ENCODE assay signal across 3 cellular contexts in the genomic region with DNA sequence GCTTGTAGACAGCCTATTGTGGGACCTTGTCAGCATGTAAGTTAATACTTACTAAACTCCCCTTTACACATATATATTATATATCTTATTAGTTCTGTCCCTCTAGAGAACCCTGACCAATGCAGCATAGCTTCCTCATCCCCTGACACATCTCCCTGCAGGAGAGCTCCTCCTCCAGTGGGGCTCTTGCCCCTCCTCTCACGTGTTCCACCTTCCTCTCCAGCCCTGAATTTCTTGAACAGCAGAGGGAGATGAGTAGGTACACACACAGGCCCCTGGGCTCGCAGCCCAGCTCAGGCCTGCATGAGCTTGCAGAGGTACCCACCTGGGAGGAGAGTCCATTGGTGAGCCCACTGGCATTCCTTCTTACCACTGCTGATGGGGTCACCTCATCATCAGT.
TF ChIP-seq lines count a peak whose summit lies in the region.

No MANE protein-coding gene starts in this region.

TF ChIP-seq in SK-N-SH treated with all-trans-retinoic acid at 6 μM for 48 hours, 23 proteins besides CTCF, POLR2A, EP300 and RAD21:
- TF ChIP-seq ISL1 (CRISPR knock-in tag; IDR thresholded peaks at IDR 0.05) (no peak), BACH2 (CRISPR knock-in tag; IDR thresholded peaks at IDR 0.05; ENCODE audit: borderline replicate concordance) (no peak), POU6F1 (CRISPR knock-in tag; IDR thresholded peaks at IDR 0.05; ENCODE audit: borderline replicate concordance, low read depth) (no peak), RARB (CRISPR knock-in tag; IDR thresholded peaks at IDR 0.05) (no peak)
- TF ChIP-seq, protein P1, sequence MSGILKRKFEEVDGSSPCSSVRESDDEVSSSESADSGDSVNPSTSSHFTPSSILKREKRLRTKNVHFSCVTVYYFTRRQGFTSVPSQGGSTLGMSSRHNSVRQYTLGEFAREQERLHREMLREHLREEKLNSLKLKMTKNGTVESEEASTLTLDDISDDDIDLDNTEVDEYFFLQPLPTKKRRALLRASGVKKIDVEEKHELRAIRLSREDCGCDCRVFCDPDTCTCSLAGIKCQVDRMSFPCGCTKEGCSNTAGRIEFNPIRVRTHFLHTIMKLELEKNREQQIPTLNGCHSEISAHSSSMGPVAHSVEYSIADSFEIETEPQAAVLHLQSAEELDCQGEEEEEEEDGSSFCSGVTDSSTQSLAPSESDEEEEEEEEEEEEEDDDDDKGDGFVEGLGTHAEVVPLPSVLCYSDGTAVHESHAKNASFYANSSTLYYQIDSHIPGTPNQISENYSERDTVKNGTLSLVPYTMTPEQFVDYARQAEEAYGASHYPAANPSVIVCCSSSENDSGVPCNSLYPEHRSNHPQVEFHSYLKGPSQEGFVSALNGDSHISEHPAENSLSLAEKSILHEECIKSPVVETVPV (CRISPR knock-in tag; IDR thresholded peaks at IDR 0.05): no peak

TF ChIP-seq in SK-N-SH, 30 proteins besides CTCF, POLR2A, EP300 and RAD21:
- no peak for TF ChIP-seq FOXJ3 (CRISPR knock-in tag; IDR thresholded peaks at IDR 0.05)
- TF ChIP-seq FOXM1 (IDR thresholded peaks at IDR 0.05; ENCODE audit: low read depth): no peak
- TF ChIP-seq ZBTB33 (IDR thresholded peaks at IDR 0.05; ENCODE audit: borderline replicate concordance, low read depth): no peak
- no peak for TF ChIP-seq JUND (IDR thresholded peaks at IDR 0.05)
- TF ChIP-seq SMC3 (IDR thresholded peaks at IDR 0.05; ENCODE audit: low read depth, low read length): no peak
- TF ChIP-seq GABPA (IDR thresholded peaks at IDR 0.05; ENCODE audit: low read depth): no peak
- TF ChIP-seq TEAD4 (IDR thresholded peaks at IDR 0.05; ENCODE audit: borderline replicate concordance, insufficient read depth): no peak
- TF ChIP-seq NRF1 (IDR thresholded peaks at IDR 0.05; ENCODE audit: low read depth, low read length): no peak
- TF ChIP-seq MAX (IDR thresholded peaks at IDR 0.05; ENCODE audit: low read depth): no peak
- TF ChIP-seq TCF12 (IDR thresholded peaks at IDR 0.05): no peak
- TF ChIP-seq, protein P2, sequence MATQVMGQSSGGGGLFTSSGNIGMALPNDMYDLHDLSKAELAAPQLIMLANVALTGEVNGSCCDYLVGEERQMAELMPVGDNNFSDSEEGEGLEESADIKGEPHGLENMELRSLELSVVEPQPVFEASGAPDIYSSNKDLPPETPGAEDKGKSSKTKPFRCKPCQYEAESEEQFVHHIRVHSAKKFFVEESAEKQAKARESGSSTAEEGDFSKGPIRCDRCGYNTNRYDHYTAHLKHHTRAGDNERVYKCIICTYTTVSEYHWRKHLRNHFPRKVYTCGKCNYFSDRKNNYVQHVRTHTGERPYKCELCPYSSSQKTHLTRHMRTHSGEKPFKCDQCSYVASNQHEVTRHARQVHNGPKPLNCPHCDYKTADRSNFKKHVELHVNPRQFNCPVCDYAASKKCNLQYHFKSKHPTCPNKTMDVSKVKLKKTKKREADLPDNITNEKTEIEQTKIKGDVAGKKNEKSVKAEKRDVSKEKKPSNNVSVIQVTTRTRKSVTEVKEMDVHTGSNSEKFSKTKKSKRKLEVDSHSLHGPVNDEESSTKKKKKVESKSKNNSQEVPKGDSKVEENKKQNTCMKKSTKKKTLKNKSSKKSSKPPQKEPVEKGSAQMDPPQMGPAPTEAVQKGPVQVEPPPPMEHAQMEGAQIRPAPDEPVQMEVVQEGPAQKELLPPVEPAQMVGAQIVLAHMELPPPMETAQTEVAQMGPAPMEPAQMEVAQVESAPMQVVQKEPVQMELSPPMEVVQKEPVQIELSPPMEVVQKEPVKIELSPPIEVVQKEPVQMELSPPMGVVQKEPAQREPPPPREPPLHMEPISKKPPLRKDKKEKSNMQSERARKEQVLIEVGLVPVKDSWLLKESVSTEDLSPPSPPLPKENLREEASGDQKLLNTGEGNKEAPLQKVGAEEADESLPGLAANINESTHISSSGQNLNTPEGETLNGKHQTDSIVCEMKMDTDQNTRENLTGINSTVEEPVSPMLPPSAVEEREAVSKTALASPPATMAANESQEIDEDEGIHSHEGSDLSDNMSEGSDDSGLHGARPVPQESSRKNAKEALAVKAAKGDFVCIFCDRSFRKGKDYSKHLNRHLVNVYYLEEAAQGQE (IDR thresholded peaks at IDR 0.05; ENCODE audit: low read depth, low read length): no peak
- no peak for TF ChIP-seq NFIC (IDR thresholded peaks at IDR 0.05; ENCODE audit: borderline replicate concordance)
- no peak for TF ChIP-seq YY1 (IDR thresholded peaks at IDR 0.05; ENCODE audit: low read depth)
- TF ChIP-seq GATA2 (CRISPR knock-in tag; IDR thresholded peaks at IDR 0.05): no peak
- TF ChIP-seq SIN3A (IDR thresholded peaks at IDR 0.05; ENCODE audit: borderline replicate concordance, low read depth, low read length): no peak
- no peak for TF ChIP-seq MXI1 (IDR thresholded peaks at IDR 0.05; ENCODE audit: low read depth, low read length)
- no peak for TF ChIP-seq RCOR1 (IDR thresholded peaks at IDR 0.05; ENCODE audit: low read length)
- no peak for TF ChIP-seq USF2 (IDR thresholded peaks at IDR 0.05; ENCODE audit: borderline replicate concordance, low read depth, low read length)
TF ChIP-seq in SK-N-SH: peak in this region for 0.

TF ChIP-seq in IMR-90, 13 proteins besides CTCF, POLR2A, EP300 and RAD21:
- TF ChIP-seq CEBPB (IDR thresholded peaks at IDR 0.05; ENCODE audit: low read depth, low read length) (no peak), MXI1 (IDR thresholded peaks at IDR 0.05; ENCODE audit: borderline replicate concordance, low read depth, low read length) (no peak), BHLHE40 (IDR thresholded peaks at IDR 0.05; ENCODE audit: low read depth, low read length) (no peak), MAFK (IDR thresholded peaks at IDR 0.05; ENCODE audit: low read depth, low read length) (no peak), FOS (IDR thresholded peaks at IDR 0.05; ENCODE audit: low read depth, low read length) (no peak), USF2 (IDR thresholded peaks at IDR 0.05; ENCODE audit: low read depth, low read length) (no peak), NFE2L2 (IDR thresholded peaks at IDR 0.05; ENCODE audit: low read depth, low read length) (no peak), CHD1 (IDR thresholded peaks at IDR 0.05; ENCODE audit: low read depth, low read length) (no peak), MAZ (IDR thresholded peaks at IDR 0.05; ENCODE audit: borderline replicate concordance, low read depth, low read length) (no peak), SMC3 (IDR thresholded peaks at IDR 0.05; ENCODE audit: low read depth, low read length) (no peak), RCOR1 (IDR thresholded peaks at IDR 0.05; ENCODE audit: insufficient replicate concordance, low read length) (no peak), RFX5 (IDR thresholded peaks at IDR 0.05; ENCODE audit: low read depth, low read length) (no peak)
- TF ChIP-seq, protein P3, sequence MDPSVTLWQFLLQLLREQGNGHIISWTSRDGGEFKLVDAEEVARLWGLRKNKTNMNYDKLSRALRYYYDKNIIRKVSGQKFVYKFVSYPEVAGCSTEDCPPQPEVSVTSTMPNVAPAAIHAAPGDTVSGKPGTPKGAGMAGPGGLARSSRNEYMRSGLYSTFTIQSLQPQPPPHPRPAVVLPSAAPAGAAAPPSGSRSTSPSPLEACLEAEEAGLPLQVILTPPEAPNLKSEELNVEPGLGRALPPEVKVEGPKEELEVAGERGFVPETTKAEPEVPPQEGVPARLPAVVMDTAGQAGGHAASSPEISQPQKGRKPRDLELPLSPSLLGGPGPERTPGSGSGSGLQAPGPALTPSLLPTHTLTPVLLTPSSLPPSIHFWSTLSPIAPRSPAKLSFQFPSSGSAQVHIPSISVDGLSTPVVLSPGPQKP (IDR thresholded peaks at IDR 0.05; ENCODE audit: borderline replicate concordance, low read depth, low read length): no peak
